Comparison of ENCODE assay signal across 9 cellular contexts in the genomic region with DNA sequence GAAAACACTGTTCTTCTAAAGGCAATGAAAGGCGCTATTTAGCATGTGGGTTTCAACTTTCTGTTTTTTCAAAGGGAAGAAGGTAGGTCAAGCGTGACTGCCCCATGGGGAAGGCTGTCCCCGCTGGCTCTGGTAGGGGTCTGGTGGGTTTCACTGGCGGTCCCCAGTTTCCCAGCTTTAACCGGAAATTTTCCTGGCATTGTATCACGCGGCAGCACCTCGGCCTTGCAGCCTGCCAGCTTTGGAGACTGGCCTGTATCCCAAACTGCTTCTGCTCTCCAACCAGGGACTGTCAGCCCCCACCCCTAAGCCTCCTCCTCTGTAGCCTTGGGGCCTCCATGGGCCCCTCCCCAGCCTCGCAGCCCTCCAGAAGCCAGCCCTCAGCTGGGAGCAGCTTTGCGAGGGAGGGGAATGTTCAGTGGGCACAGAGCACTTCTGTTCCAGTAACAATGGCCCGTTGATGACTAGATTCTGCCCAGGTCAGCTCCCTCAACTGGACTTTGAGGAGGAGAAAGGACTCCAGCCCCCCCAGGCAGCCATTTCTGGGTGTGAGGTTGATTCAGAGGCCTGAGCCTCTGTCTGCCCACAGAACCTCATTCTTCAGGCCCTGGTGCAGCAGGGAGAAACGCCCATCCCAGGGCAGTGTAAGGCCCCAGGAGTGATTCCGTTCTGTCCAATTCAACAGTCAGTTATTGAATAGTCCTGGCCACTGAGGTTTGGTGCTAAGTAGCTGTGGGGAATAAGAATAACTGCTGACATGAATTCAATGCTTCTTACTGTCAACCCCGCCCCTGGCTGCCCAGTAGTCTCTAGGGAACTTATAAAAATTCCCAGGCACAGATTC. TPM values are rescaled to one million over a fixed set of nuclear protein-coding genes. Genes with fewer than 3 reads are reported as not detected.
DNase-seq lines count a peak whose midpoint lies in the region; ATAC-seq and TF ChIP-seq lines count a peak whose summit lies in the region.
"Had no signal": no experiment of that assay in that cellular context is flagged by ENCODE, and none has a peak within 500 bp of the region (broad histone marks: within the 10 kb centered on the region; RNA-seq: fewer than 3 reads in every experiment).

No MANE protein-coding gene starts in this region.

- no peak for DNase-seq in Peyer's patch
- DNase-seq in epidermal melanocyte (ENCODE audit: insufficient read length, low spot score), result peak; percentile 89
- DNase-seq in middle frontal gyrus (ENCODE audit: extremely low spot score, low spot score), result peak; percentile 87
- DNase-seq in thyroid gland, result peak; percentile 51 to 65
- no peak for DNase-seq in SHP77 (lab: John Stamatoyannopoulos, UW)
- DNase-seq in activated CD4-positive, alpha-beta T cell treated with anti-CD3 and anti-CD28 coated beads for 4 hours, result no peak

- H3K4me1 ChIP-seq in Peyer's patch, result peaks cover 0 to 42% (median 3%) of the 10 kb centered on the region in 4 donors
- peaks cover 53 to 93% of the 10 kb centered on the region in 2 donors for H3K4me1 ChIP-seq in thyroid gland

- 34 to 49% methylated on average over 11 to 12 of the region's 14 CpGs for WGBS in thyroid gland, 2 donors

- TF ChIP-seq CTCF in Peyer's patch (IDR thresholded peaks at IDR 0.05), result no peak
- TF ChIP-seq CTCF in thyroid gland (IDR thresholded peaks at IDR 0.05), result no peak

- H3K4me3 ChIP-seq in Peyer's patch, result no peak overlapping the region
- no peak overlapping the region for H3K4me3 ChIP-seq in thyroid gland (replicated peaks in 1 of 3)

- no peak for TF ChIP-seq POLR2A in Peyer's patch (IDR thresholded peaks at IDR 0.05)
- no peak for TF ChIP-seq POLR2A in thyroid gland (IDR thresholded peaks at IDR 0.05)

- ATAC-seq in HG02981 (IDR thresholded peaks at IDR 0.05; ENCODE audit: unreplicated experiment) (no peak), HG03469 (IDR thresholded peaks at IDR 0.05; ENCODE audit: unreplicated experiment) (no peak)

- intact Hi-C loops in thyroid gland (cut with DNase I), result no loop called here

- H3K36me3 ChIP-seq in Peyer's patch (no peaks in the 10 kb centered on the region), thyroid gland (no peaks in the 10 kb centered on the region)

- peak overlapping the region in 3 of 4 donors; percentile 25 to 48 (median 43) for H3K27ac ChIP-seq in Peyer's patch
- H3K27ac ChIP-seq in thyroid gland, result peak overlapping the region; percentile 45 to 88 (median 87)

- no peaks in the 10 kb centered on the region for H3K9me3 ChIP-seq in Peyer's patch
- no peaks in the 10 kb centered on the region for H3K9me3 ChIP-seq in thyroid gland

- H3K27me3 ChIP-seq in Peyer's patch, result no peaks in the 10 kb centered on the region
- no peaks in the 10 kb centered on the region for H3K27me3 ChIP-seq in thyroid gland

RNA-seq across cellular contexts. Expression of gene CHST3, which starts 17.1 kb away (rescaled TPM):
- total RNA-seq in Peyer's patch (1 to 10 TPM in 3 of 4 donors, under 1 TPM in 1; 0.88 to 9.1 (median 3.0) TPM), thyroid gland (10 to 100 TPM in 3 of 4 donors, 1 to 10 TPM in 1; 8.6 to 16.9 (median 14.0) TPM)
- total RNA-seq: OCI-LY7 had no signal

Comparison
In these comparisons a context has a peak if more than half of its experiments do, and no peak if none do; other contexts are left out.
1. DNase-seq: peak in epidermal melanocyte (single experiment), middle frontal gyrus (single experiment) and thyroid gland (2 of 2); none in Peyer's patch (0 of 3), SHP77 (0 of 2) and activated CD4-positive, alpha-beta T cell treated with anti-CD3 and anti-CD28 coated beads for 4 hours (0 of 2).